Comparison of ENCODE assay signal across 23 cellular contexts in genomic region chr6:84450018-84450417, GRCh38.
"Had no signal": no experiment of that assay in that cellular context is flagged by ENCODE, and none has a peak within 500 bp of the region (broad histone marks: within the 10 kb centered on the region; RNA-seq: fewer than 3 reads in every experiment).

No MANE protein-coding gene starts in this region.

- FAIRE-seq: endometrium, islet of Langerhans, keratinocyte had no signal

- H3K4me3 ChIP-seq: colonic mucosa, esophagus squamous epithelium, gastrocnemius medialis, heart right ventricle, left lung, lower lobe of right lung had no signal

- H3K9me3 ChIP-seq: colonic mucosa, esophagus squamous epithelium, gastrocnemius medialis, heart right ventricle, left lung, lower lobe of right lung had no signal

- DNase-seq: colonic mucosa; cortex of kidney; effector CD8-positive, alpha-beta T cell; effector memory CD8-positive, alpha-beta T cell; endodermal cell; erythroblast; esophagus squamous epithelium; foreskin melanocyte; gastrocnemius medialis; glutamatergic neuron; head of caudate nucleus; heart right ventricle; hippocampal formation; left lung; left ventricle myocardium superior; lower lobe of right lung; naive thymus-derived CD4-positive, alpha-beta T cell had no signal

- H3K27me3 Mint-ChIP-seq: dendritic cell treated with granulocyte-macrophage colony-stimulating factor and Interleukin-4, amounts not matched to agents 40 ng/mL and 50 ng/mL, for 4 days; effector memory CD8-positive, alpha-beta T cell; naive thymus-derived CD4-positive, alpha-beta T cell had no signal

- H3K4me1 Mint-ChIP-seq: naive thymus-derived CD4-positive, alpha-beta T cell had no signal

- H3K27ac Mint-ChIP-seq: dendritic cell treated with granulocyte-macrophage colony-stimulating factor and Interleukin-4, amounts not matched to agents 40 ng/mL and 50 ng/mL, for 4 days; effector memory CD8-positive, alpha-beta T cell; endodermal cell; mesothelial cell of epicardium; naive thymus-derived CD4-positive, alpha-beta T cell had no signal

- H3K36me3 ChIP-seq: colonic mucosa, esophagus squamous epithelium, gastrocnemius medialis, heart right ventricle, left lung, lower lobe of right lung had no signal

- H3K4me1 ChIP-seq: colonic mucosa, esophagus squamous epithelium, gastrocnemius medialis, heart right ventricle, left lung, lower lobe of right lung had no signal

- H3K27me3 ChIP-seq: colonic mucosa, esophagus squamous epithelium, gastrocnemius medialis, heart right ventricle, left lung had no signal

- H3K9me3 Mint-ChIP-seq: dendritic cell treated with granulocyte-macrophage colony-stimulating factor and Interleukin-4, amounts not matched to agents 40 ng/mL and 50 ng/mL, for 4 days; endodermal cell; mesothelial cell of epicardium had no signal

- H3K4me3 Mint-ChIP-seq: dendritic cell treated with granulocyte-macrophage colony-stimulating factor and Interleukin-4, amounts not matched to agents 40 ng/mL and 50 ng/mL, for 4 days; effector memory CD8-positive, alpha-beta T cell; endodermal cell; mesothelial cell of epicardium; naive thymus-derived CD4-positive, alpha-beta T cell had no signal

- H3K36me3 Mint-ChIP-seq: mesothelial cell of epicardium; naive thymus-derived CD4-positive, alpha-beta T cell had no signal

- H3K27ac ChIP-seq: colonic mucosa, epithelial cell of prostate, esophagus squamous epithelium, gastrocnemius medialis, heart right ventricle, left lung, lower lobe of right lung had no signal
